Comparison of ENCODE assay signal across 11 cellular contexts in the genomic region with DNA sequence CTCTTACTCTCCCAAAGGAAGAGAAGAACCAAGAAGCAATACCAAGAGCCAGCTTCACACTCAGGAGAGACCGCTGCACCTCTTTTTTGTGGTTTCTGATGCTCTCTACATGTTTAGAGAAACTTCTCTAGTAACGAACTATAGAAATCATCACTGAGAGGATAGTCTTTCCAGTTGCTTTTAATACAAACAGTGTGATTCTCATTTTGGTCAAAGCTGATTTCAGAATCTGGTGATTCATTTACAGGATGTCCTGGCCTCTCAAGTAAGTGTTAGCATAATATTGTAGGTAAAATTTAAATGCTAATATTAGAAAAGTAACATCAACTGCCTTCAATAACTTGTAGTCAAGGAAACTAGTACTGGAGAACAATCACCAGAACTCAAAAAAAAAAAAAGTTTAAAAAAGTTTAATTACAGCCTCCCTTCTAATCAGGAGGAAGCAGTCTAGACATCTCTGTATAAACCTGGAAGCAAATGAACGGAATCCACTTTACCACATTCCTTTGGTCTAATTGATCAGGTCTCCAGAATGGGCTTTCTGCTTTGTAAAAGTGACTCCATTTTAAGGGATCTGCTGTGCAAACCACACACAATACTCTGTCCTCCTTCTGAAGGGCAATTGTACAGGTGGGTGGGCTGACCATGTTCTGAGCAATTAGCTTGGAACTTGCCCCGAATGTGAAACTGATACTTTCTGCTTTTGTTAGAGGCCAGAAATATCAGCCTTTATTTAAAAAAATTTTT. TPM values are rescaled to one million over a fixed set of nuclear protein-coding genes. Genes with fewer than 3 reads are reported as not detected.
A peak's percentile ranks its signal among the peaks of the same experiment; 100 is the strongest.
DNase-seq lines count a peak whose midpoint lies in the region; ATAC-seq, FAIRE-seq and TF ChIP-seq lines count a peak whose summit lies in the region.
"Had no signal": no experiment of that assay in that cellular context is flagged by ENCODE, and none has a peak within 500 bp of the region (broad histone marks: within the 10 kb centered on the region; RNA-seq: fewer than 3 reads in every experiment).

No MANE protein-coding gene starts in this region.

- peak overlapping the region; percentile 46 for H3K4me3 Mint-ChIP-seq in mesothelial cell of epicardium
- H3K4me3 Mint-ChIP-seq: activated CD8-positive, alpha-beta T cell treated with anti-CD3 and anti-CD28 coated beads, Interleukin-2, amount 10 ng/mL, durations not matched to agents 7 days and 5 days had no signal

- ATAC-seq in A549 (no peak), HG03159 (IDR thresholded peaks at IDR 0.05; ENCODE audit: unreplicated experiment) (no peak), GM19395 (IDR thresholded peaks at IDR 0.05; ENCODE audit: unreplicated experiment) (no peak)
- ATAC-seq: activated CD8-positive, alpha-beta T cell treated with anti-CD3 and anti-CD28 coated beads, Interleukin-2, amount 10 ng/mL, durations not matched to agents 7 days and 5 days; naive thymus-derived CD4-positive, alpha-beta T cell had no signal

- peaks cover 76% of the 10 kb centered on the region for H3K4me1 ChIP-seq in A549

- DNase-seq in A549 (ENCODE audit: low read depth in 1 of 2, low spot score in 1 of 2): no peak
- DNase-seq in M059J (ENCODE audit: low read depth): peak; percentile 76
- peak; percentile 86 for DNase-seq in dermis blood vessel endothelial cell
- DNase-seq in mesothelial cell of epicardium (ENCODE audit: low spot score in 2 of 2, unreplicated experiment in 2 of 2): no peak
- no peak for DNase-seq in NCI-H524 treated with DMSO at 0.1 percent for 48 hours (lab: John Stamatoyannopoulos, UW)
- no peak for DNase-seq in frontal cortex (ENCODE audit: low spot score in 2 of 2)
- DNase-seq: activated CD8-positive, alpha-beta T cell treated with anti-CD3 and anti-CD28 coated beads, Interleukin-2, amount 10 ng/mL, durations not matched to agents 7 days and 5 days; adrenal gland; naive thymus-derived CD4-positive, alpha-beta T cell had no signal

- TF ChIP-seq CTCF in A549 (IDR thresholded peaks at IDR 0.05) (no peak), mesothelial cell of epicardium (IDR thresholded peaks at IDR 0.05; ENCODE audit: unreplicated experiment) (no peak)

- H3K4me1 Mint-ChIP-seq in mesothelial cell of epicardium: peaks cover 72% of the 10 kb centered on the region

- H3K9me3 ChIP-seq in A549: no peaks in the 10 kb centered on the region
- H3K9me3 ChIP-seq: adrenal gland had no signal

- no peak for TF ChIP-seq RAD21 in A549 (conservative IDR thresholded peaks at IDR 0.05 in 1 of 2, IDR thresholded peaks at IDR 0.05 in 1 of 2)

- FAIRE-seq in A549 (lab: Jason Lieb, UNC): no peak
- no peak for FAIRE-seq in frontal cortex (lab: Jason Lieb, UNC)

- H3K4me2 ChIP-seq in A549: peak overlapping the region; percentile 93

- no peaks in the 10 kb centered on the region for H3K27me3 Mint-ChIP-seq in mesothelial cell of epicardium (ENCODE audit: low read depth)

- TF ChIP-seq POLR2A in A549 (IDR thresholded peaks at IDR 0.05; ENCODE audit: low read length): no peak

- peaks cover 8% of the 10 kb centered on the region for H3K36me3 Mint-ChIP-seq in mesothelial cell of epicardium

- peak overlapping the region; percentile 82 for H3K27ac Mint-ChIP-seq in mesothelial cell of epicardium
- H3K27ac Mint-ChIP-seq: activated CD8-positive, alpha-beta T cell treated with anti-CD3 and anti-CD28 coated beads, Interleukin-2, amount 10 ng/mL, durations not matched to agents 7 days and 5 days; naive thymus-derived CD4-positive, alpha-beta T cell had no signal

- POLR2A ChIA-PET in A549 (lab: Yijun Ruan, JAX): no interaction called here

- no peaks in the 10 kb centered on the region for H3K9me3 Mint-ChIP-seq in mesothelial cell of epicardium

- H3K4me3 ChIP-seq in A549: peak overlapping the region; percentile 5; the same call in 2 of the 3 replicates

- CTCF ChIA-PET in A549 (lab: Yijun Ruan, JAX): interaction anchor here (1.1 to 5.6 kb wide), 8 partner anchors 17 to 146 kb away, joined by 3 to 46 read pairs (median 8); no protein-coding TSS in a partner anchor

- peak overlapping the region in 1 of 2 experiments; percentile 94; a peak in 4 of 6 replicates for H3K27ac ChIP-seq in A549

- TF ChIP-seq EP300 in A549 (IDR thresholded peaks at IDR 0.05): no peak

- 83% methylated on average over 4 of the region's 4 CpGs for WGBS in A549 (ENCODE audit: missing lambda C conversion rate)

TF ChIP-seq in A549, 52 proteins besides CTCF, POLR2A, EP300 and RAD21:
- TF ChIP-seq RFX5 (IDR thresholded peaks at IDR 0.05) (no peak), ESRRA (IDR thresholded peaks at IDR 0.05; ENCODE audit: borderline replicate concordance, low read length) (no peak), TP53 (CRISPR knock-in tag; IDR thresholded peaks at IDR 0.05) (no peak), PHF8 (IDR thresholded peaks at IDR 0.05; ENCODE audit: borderline replicate concordance, low read depth) (no peak), NFE2L2 (conservative IDR thresholded peaks at IDR 0.05; ENCODE audit: low read length) (no peak), NPAS2 (CRISPR knock-in tag; IDR thresholded peaks at IDR 0.05; ENCODE audit: borderline replicate concordance) (no peak), ZFP36 (IDR thresholded peaks at IDR 0.05; ENCODE audit: borderline replicate concordance, partially characterized antibody) (no peak), MYC (IDR thresholded peaks at IDR 0.05; ENCODE audit: borderline replicate concordance, low read length) (no peak), JUNB (IDR thresholded peaks at IDR 0.05) (no peak), MAFK (IDR thresholded peaks at IDR 0.05; ENCODE audit: partially characterized antibody) (no peak)

RNA-seq across cellular contexts. Expression of a gene that starts 3.0 kb away (rescaled TPM):
- polyA plus RNA-seq in A549 (2011; rRNA removed) (162 and 208 TPM in 2 replicates), A549 (2017; fragmentation: RNase III; extraction: RNeasy Plus Mini Kit Qiagen cat#74134 plus additional on column Dnase treatment) (142 to 159 TPM (median 143 TPM) in 3 replicates)
- 66.5 and 67.3 TPM in 2 replicates for polyA plus RNA-seq in A549 (2012; cell fraction: cytosol; rRNA removed)
- polyA plus RNA-seq in A549 (2012; cell fraction: nucleus; rRNA removed): 349 and 365 TPM in 2 replicates
- 395 and 408 TPM in 2 replicates for polyA minus RNA-seq in A549 (2011; rRNA and poly(A)+ RNA removed)
- total RNA-seq in M059J (2014; rRNA removed; shearing (Covaris generic)): 112 and 225 TPM in 2 replicates
- total RNA-seq in dermis blood vessel endothelial cell (485 and 583 TPM in 2 replicates), mesothelial cell of epicardium (556 to 593 TPM (median 584 TPM) in 3 replicates), frontal cortex (30.2 TPM)
- total RNA-seq: activated CD8-positive, alpha-beta T cell treated with anti-CD3 and anti-CD28 coated beads, Interleukin-2, amount 10 ng/mL, durations not matched to agents 7 days and 5 days; naive thymus-derived CD4-positive, alpha-beta T cell had no signal

Comparison
In these comparisons a context has a peak if more than half of its experiments do, and no peak if none do; other contexts are left out.
1. DNase-seq: peak in M059J (single experiment) and dermis blood vessel endothelial cell (single experiment); none in A549 (0 of 2), mesothelial cell of epicardium (0 of 2), NCI-H524 treated with DMSO at 0.1 percent for 48 hours (single experiment) and frontal cortex (0 of 2).